In the genomic region with DNA sequence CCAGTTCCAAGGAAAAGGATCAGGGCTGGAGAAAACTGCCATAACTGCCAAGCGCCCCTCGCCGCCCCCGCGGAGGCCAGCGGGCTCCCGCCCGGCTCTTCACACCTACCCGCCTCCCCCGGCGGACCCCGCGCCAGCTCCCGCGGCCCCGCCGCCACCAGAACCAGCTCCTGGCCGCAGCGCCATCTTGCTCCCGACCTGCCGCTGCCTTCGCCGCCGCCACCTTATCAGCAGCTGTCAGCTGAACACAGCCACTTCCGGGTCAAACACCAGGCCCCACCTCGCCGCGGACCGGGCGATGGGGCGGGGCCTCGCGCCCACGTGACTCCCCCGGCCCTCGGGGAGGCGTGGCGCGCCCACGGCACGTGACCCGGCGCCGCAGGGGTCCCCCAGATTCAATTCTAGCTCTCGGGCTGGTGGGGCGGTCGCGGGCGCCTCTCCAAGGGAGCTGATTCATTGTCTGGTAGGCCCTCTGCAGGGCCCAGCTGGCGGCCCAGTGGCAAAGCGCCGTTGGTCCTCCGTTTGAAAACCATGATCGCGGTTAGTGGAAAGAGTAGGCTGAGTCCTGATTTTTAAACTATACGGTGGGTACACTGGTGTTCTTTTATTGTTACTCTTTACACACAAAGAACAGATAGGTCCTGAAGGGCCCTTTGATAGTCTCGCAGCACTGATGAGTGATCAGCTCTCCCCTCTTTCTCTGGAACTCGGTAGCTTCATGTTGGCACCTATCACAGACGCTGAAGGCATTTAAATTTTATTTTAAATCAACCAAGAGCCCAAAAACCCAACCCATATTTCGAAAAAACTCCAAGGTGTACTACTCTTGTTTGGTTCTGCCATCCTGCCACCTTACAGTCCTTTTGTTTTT, we compare ENCODE assay signal across 1 cellular context.
TF ChIP-seq lines count a peak whose summit lies in the region.

A gene with protein sequence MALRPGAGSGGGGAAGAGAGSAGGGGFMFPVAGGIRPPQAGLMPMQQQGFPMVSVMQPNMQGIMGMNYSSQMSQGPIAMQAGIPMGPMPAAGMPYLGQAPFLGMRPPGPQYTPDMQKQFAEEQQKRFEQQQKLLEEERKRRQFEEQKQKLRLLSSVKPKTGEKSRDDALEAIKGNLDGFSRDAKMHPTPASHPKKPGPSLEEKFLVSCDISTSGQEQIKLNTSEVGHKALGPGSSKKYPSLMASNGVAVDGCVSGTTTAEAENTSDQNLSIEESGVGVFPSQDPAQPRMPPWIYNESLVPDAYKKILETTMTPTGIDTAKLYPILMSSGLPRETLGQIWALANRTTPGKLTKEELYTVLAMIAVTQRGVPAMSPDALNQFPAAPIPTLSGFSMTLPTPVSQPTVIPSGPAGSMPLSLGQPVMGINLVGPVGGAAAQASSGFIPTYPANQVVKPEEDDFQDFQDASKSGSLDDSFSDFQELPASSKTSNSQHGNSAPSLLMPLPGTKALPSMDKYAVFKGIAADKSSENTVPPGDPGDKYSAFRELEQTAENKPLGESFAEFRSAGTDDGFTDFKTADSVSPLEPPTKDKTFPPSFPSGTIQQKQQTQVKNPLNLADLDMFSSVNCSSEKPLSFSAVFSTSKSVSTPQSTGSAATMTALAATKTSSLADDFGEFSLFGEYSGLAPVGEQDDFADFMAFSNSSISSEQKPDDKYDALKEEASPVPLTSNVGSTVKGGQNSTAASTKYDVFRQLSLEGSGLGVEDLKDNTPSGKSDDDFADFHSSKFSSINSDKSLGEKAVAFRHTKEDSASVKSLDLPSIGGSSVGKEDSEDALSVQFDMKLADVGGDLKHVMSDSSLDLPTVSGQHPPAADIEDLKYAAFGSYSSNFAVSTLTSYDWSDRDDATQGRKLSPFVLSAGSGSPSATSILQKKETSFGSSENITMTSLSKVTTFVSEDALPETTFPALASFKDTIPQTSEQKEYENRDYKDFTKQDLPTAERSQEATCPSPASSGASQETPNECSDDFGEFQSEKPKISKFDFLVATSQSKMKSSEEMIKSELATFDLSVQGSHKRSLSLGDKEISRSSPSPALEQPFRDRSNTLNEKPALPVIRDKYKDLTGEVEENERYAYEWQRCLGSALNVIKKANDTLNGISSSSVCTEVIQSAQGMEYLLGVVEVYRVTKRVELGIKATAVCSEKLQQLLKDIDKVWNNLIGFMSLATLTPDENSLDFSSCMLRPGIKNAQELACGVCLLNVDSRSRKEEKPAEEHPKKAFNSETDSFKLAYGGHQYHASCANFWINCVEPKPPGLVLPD (N-terminal part only) (minus strand): TSS at position 249 of the 871 bp plus-strand sequence. CDS start 63 bp downstream, at position 186.

TF ChIP-seq in neural cell, 6 proteins besides CTCF, POLR2A, EP300 and RAD21 (continued from another document):
- TF ChIP-seq REST (IDR thresholded peaks at IDR 0.05; ENCODE audit: borderline replicate concordance), result peak; percentile 90
- peak; percentile 64 for TF ChIP-seq SMC3 (conservative IDR thresholded peaks at IDR 0.05; ENCODE audit: poor library complexity)
- TF ChIP-seq EZH2 (IDR thresholded peaks at IDR 0.05; ENCODE audit: borderline replicate concordance, insufficient read depth, low read length, poor library complexity, severe bottlenecking), result no peak
- peak; percentile 95 for TF ChIP-seq TAF1 (IDR thresholded peaks at IDR 0.05; ENCODE audit: low read depth)
- TF ChIP-seq MXI1 (conservative IDR thresholded peaks at IDR 0.05; ENCODE audit: poor library complexity, severe bottlenecking), result peak; percentile 81
